ENCODE assay signal across 1 cellular context in the genomic region with DNA sequence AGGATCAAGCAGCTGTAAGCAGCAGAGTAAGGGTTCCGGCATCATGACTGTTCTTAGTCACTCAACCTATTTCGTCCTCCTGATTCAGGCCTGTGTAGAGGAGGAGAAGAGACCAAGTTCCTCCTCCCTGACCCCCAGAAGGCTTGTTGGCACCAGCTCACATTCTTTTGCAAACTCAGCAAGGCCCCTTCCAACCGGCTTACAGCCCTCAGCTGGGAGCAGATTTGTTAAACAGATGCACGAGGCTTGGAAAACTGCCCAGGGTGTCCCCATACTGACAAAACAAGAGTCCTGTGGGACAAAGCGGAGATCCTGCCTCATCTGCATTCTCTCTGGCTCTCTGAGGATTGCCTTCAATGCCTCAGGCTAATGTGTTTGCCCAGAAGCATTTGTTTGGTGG.
TF ChIP-seq lines count a peak whose summit lies in the region.

No MANE protein-coding gene starts in this region.

TF ChIP-seq in WTC11, 78 proteins besides CTCF, POLR2A, EP300 and RAD21 (continued from another document):
- TF ChIP-seq, protein P1, sequence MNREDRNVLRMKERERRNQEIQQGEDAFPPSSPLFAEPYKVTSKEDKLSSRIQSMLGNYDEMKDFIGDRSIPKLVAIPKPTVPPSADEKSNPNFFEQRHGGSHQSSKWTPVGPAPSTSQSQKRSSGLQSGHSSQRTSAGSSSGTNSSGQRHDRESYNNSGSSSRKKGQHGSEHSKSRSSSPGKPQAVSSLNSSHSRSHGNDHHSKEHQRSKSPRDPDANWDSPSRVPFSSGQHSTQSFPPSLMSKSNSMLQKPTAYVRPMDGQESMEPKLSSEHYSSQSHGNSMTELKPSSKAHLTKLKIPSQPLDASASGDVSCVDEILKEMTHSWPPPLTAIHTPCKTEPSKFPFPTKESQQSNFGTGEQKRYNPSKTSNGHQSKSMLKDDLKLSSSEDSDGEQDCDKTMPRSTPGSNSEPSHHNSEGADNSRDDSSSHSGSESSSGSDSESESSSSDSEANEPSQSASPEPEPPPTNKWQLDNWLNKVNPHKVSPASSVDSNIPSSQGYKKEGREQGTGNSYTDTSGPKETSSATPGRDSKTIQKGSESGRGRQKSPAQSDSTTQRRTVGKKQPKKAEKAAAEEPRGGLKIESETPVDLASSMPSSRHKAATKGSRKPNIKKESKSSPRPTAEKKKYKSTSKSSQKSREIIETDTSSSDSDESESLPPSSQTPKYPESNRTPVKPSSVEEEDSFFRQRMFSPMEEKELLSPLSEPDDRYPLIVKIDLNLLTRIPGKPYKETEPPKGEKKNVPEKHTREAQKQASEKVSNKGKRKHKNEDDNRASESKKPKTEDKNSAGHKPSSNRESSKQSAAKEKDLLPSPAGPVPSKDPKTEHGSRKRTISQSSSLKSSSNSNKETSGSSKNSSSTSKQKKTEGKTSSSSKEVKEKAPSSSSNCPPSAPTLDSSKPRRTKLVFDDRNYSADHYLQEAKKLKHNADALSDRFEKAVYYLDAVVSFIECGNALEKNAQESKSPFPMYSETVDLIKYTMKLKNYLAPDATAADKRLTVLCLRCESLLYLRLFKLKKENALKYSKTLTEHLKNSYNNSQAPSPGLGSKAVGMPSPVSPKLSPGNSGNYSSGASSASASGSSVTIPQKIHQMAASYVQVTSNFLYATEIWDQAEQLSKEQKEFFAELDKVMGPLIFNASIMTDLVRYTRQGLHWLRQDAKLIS (CRISPR knock-in tag; IDR thresholded peaks at IDR 0.05; ENCODE audit: borderline replicate concordance), result peak; percentile 44; the same call in 1 of the 2 replicates
